In genomic region chr18:74012954-74013630, GRCh38 we compare ENCODE assay signal across 1 cellular context.
TF ChIP-seq lines count a peak whose summit lies in the region.

No MANE protein-coding gene starts in this region.

TF ChIP-seq in GM23338, 12 proteins besides CTCF, POLR2A, EP300 and RAD21 (continued from another document):
- TF ChIP-seq JUNB (IDR thresholded peaks at IDR 0.05; ENCODE audit: unreplicated experiment) (no peak), STAT1 (IDR thresholded peaks at IDR 0.05; ENCODE audit: unreplicated experiment) (no peak), EZH2phosphoT487 (IDR thresholded peaks at IDR 0.05; ENCODE audit: unreplicated experiment) (no peak)
